16 cellular contexts compared by ENCODE assay signal in genomic region chr1:113742515-113742914, GRCh38. TPM values are rescaled to one million over a fixed set of nuclear protein-coding genes. Genes with fewer than 3 reads are reported as not detected.
A peak's percentile ranks its signal among the peaks of the same experiment; 100 is the strongest.
DNase-seq lines count a peak whose midpoint lies in the region; ATAC-seq and TF ChIP-seq lines count a peak whose summit lies in the region.
"Had no signal": no experiment of that assay in that cellular context is flagged by ENCODE, and none has a peak within 500 bp of the region (broad histone marks: within the 10 kb centered on the region; RNA-seq: fewer than 3 reads in every experiment).

No MANE protein-coding gene starts in this region.

- H3K9me3 Mint-ChIP-seq in CD8-positive, alpha-beta memory T cell, result no peaks in the 10 kb centered on the region
- no peaks in the 10 kb centered on the region for H3K9me3 Mint-ChIP-seq in naive thymus-derived CD8-positive, alpha-beta T cell
- H3K9me3 Mint-ChIP-seq in progenitor cell of endocrine pancreas (ENCODE audit: low read depth), result peaks cover 7% of the 10 kb centered on the region
- H3K9me3 Mint-ChIP-seq: stimulated activated naive CD8-positive, alpha-beta T cell treated with anti-CD3 and anti-CD28 coated beads, Interleukin-15, Interleukin-2, amounts not matched to agents 100 ng/mL and 50 ng/mL, for 24 hours had no signal

- H3K4me3 Mint-ChIP-seq in CD8-positive, alpha-beta memory T cell, result peak overlapping the region in 1 of 7 donors; percentile 13
- H3K4me3 Mint-ChIP-seq in naive thymus-derived CD8-positive, alpha-beta T cell, result no peak overlapping the region
- no peak overlapping the region for H3K4me3 Mint-ChIP-seq in progenitor cell of endocrine pancreas (ENCODE audit: low read depth)
- H3K4me3 Mint-ChIP-seq: stimulated activated naive CD8-positive, alpha-beta T cell treated with anti-CD3 and anti-CD28 coated beads, Interleukin-15, Interleukin-2, amounts not matched to agents 100 ng/mL and 50 ng/mL, for 24 hours had no signal

- H3K4me3 ChIP-seq in CD8-positive, alpha-beta memory T cell (ENCODE audit: low read length), result no peak overlapping the region
- H3K4me3 ChIP-seq: body of pancreas, gastroesophageal sphincter, SJSA1 had no signal

- no peak overlapping the region for H3K27ac ChIP-seq in CD8-positive, alpha-beta memory T cell (ENCODE audit: low read depth, low read length)
- H3K27ac ChIP-seq: body of pancreas, gastroesophageal sphincter, SJSA1 had no signal

- CTCF ChIA-PET in CD8-positive, alpha-beta memory T cell (lab: Charles Lee), result interaction anchor here (1.2 kb wide), 1 partner anchor 12 kb away, joined by 4 read pairs; no protein-coding TSS in a partner anchor

- H3K4me1 ChIP-seq in CD8-positive, alpha-beta memory T cell (ENCODE audit: insufficient read depth, low read length), result no peaks in the 10 kb centered on the region
- H3K4me1 ChIP-seq: body of pancreas, gastroesophageal sphincter, SJSA1 had no signal

- no peak for TF ChIP-seq CTCF in progenitor cell of endocrine pancreas (IDR thresholded peaks at IDR 0.05; ENCODE audit: unreplicated experiment)

- H3K36me3 Mint-ChIP-seq in CD8-positive, alpha-beta memory T cell, result peaks cover 0 to 17% (median 5%) of the 10 kb centered on the region in 3 donors
- H3K36me3 Mint-ChIP-seq in naive thymus-derived CD8-positive, alpha-beta T cell, result peaks cover 0 to 2% (median 0%) of the 10 kb centered on the region in 3 donors
- peaks cover 15% of the 10 kb centered on the region for H3K36me3 Mint-ChIP-seq in progenitor cell of endocrine pancreas (ENCODE audit: insufficient read depth)

- no peak for DNase-seq in CD8-positive, alpha-beta memory T cell
- DNase-seq in fibroblast of peridontal ligament (ENCODE audit: extremely low read depth) (peak; percentile 9), NCI-H1092 (lab: John Stamatoyannopoulos, UW) (no peak), progenitor cell of endocrine pancreas (ENCODE audit: low spot score, unreplicated experiment) (no peak), retina (no peak)
- DNase-seq in naive thymus-derived CD8-positive, alpha-beta T cell, result no peak
- DNase-seq: activated T-cell treated with anti-CD3 and anti-CD28 coated beads, Interleukin-2, amount 50 U/mL, for 1 hour; AML-193; body of pancreas; NCI-H2081; right cardiac atrium had no signal

- POLR2A ChIA-PET in CD8-positive, alpha-beta memory T cell (lab: Charles Lee), result no interaction called here
- POLR2A ChIA-PET in naive thymus-derived CD8-positive, alpha-beta T cell (lab: Charles Lee), result interaction anchor here (0.6 kb wide), 1 partner anchor 15 kb away, joined by 3 read pairs; no protein-coding TSS in a partner anchor

- H3K9me3 ChIP-seq in CD8-positive, alpha-beta memory T cell (ENCODE audit: low read length), result no peaks in the 10 kb centered on the region
- H3K9me3 ChIP-seq: body of pancreas, gastroesophageal sphincter, SJSA1 had no signal

- peak; percentile 70 for ATAC-seq in GM18868 (IDR thresholded peaks at IDR 0.05; ENCODE audit: unreplicated experiment)
- peak; percentile 67 for ATAC-seq in HG03432 (IDR thresholded peaks at IDR 0.05; ENCODE audit: unreplicated experiment)
- no peak for ATAC-seq in naive thymus-derived CD8-positive, alpha-beta T cell
- ATAC-seq: body of pancreas, gastroesophageal sphincter, right cardiac atrium had no signal

- H3K27me3 Mint-ChIP-seq in CD8-positive, alpha-beta memory T cell, result no peaks in the 10 kb centered on the region
- H3K27me3 Mint-ChIP-seq in naive thymus-derived CD8-positive, alpha-beta T cell, result no peaks in the 10 kb centered on the region
- H3K27me3 Mint-ChIP-seq in progenitor cell of endocrine pancreas, result no peaks in the 10 kb centered on the region
- H3K27me3 Mint-ChIP-seq: stimulated activated naive CD8-positive, alpha-beta T cell treated with anti-CD3 and anti-CD28 coated beads, Interleukin-15, Interleukin-2, amounts not matched to agents 100 ng/mL and 50 ng/mL, for 24 hours had no signal

- H3K27me3 ChIP-seq in CD8-positive, alpha-beta memory T cell (ENCODE audit: insufficient read depth, low read length, poor library complexity, severe bottlenecking), result no peaks in the 10 kb centered on the region
- H3K27me3 ChIP-seq: body of pancreas, gastroesophageal sphincter, SJSA1 had no signal

- peak overlapping the region in 5 of 8 donors; percentile 26 to 84 (median 52) for H3K27ac Mint-ChIP-seq in CD8-positive, alpha-beta memory T cell
- no peak overlapping the region for H3K27ac Mint-ChIP-seq in naive thymus-derived CD8-positive, alpha-beta T cell
- H3K27ac Mint-ChIP-seq in progenitor cell of endocrine pancreas, result no peak overlapping the region
- H3K27ac Mint-ChIP-seq: stimulated activated naive CD8-positive, alpha-beta T cell treated with anti-CD3 and anti-CD28 coated beads, Interleukin-15, Interleukin-2, amounts not matched to agents 100 ng/mL and 50 ng/mL, for 24 hours had no signal

- no peaks in the 10 kb centered on the region for H3K36me3 ChIP-seq in CD8-positive, alpha-beta memory T cell (ENCODE audit: insufficient read depth, low read length)

- peaks cover 6 to 24% (median 12%) of the 10 kb centered on the region in 3 donors for H3K4me1 Mint-ChIP-seq in CD8-positive, alpha-beta memory T cell
- peaks cover 0 to 3% (median under 1%) of the 10 kb centered on the region in 4 donors for H3K4me1 Mint-ChIP-seq in naive thymus-derived CD8-positive, alpha-beta T cell
- H3K4me1 Mint-ChIP-seq in progenitor cell of endocrine pancreas (ENCODE audit: low read depth), result peaks cover 8% of the 10 kb centered on the region

RNA-seq across cellular contexts. Expression of gene PHTF1, which starts 16.8 kb away (rescaled TPM):
- total RNA-seq in CD8-positive, alpha-beta memory T cell, result 10 to 100 TPM; 17.5 to 17.8 TPM
- polyA plus RNA-seq in CD8-positive, alpha-beta memory T cell, result 14.5 TPM
- total RNA-seq in naive thymus-derived CD8-positive, alpha-beta T cell, result 1 to 10 TPM; 7.7 to 9.9 TPM
- 1 to 10 TPM; 1.9 to 4.3 (median 3.1) TPM for polyA plus RNA-seq in naive thymus-derived CD8-positive, alpha-beta T cell
- 51.3 and 51.9 TPM in 2 replicates for total RNA-seq in progenitor cell of endocrine pancreas

Comparison
In these comparisons a context has a peak if more than half of its experiments do, and no peak if none do; other contexts are left out.
1. H3K27ac Mint-ChIP-seq: peak in CD8-positive, alpha-beta memory T cell (5 of 8); none in naive thymus-derived CD8-positive, alpha-beta T cell (0 of 10) and progenitor cell of endocrine pancreas (single experiment).
2. ATAC-seq: peak in GM18868 (single experiment) and HG03432 (single experiment); none in naive thymus-derived CD8-positive, alpha-beta T cell (0 of 2).